Comparison of ENCODE assay signal across 8 cellular contexts in genomic region chr7:70694909-70695803, GRCh38.
DNase-seq lines count a peak whose midpoint lies in the region; TF ChIP-seq lines count a peak whose summit lies in the region.

No MANE protein-coding gene starts in this region.

- peaks cover 28% of the 10 kb centered on the region for H3K27me3 Mint-ChIP-seq in nephron (ENCODE audit: low read depth)

- no peaks in the 10 kb centered on the region for H3K9me3 Mint-ChIP-seq in nephron

- H3K27ac Mint-ChIP-seq in nephron, result peak overlapping the region; percentile 86 to 98 (median 96)

- H3K4me3 Mint-ChIP-seq in nephron, result peak overlapping the region; percentile 99 to 100 (median 99)

- H3K27ac ChIP-seq in 22Rv1 (peak overlapping the region; percentile 37; the same call in 1 of the 2 replicates), RWPE1 (no peak overlapping the region), epithelial cell of prostate (peak overlapping the region; percentile 68)

- CTCF ChIA-PET in RWPE1 (lab: Yijun Ruan, JAX), result interaction anchor here (0.7 to 1.0 kb wide), 5 partner anchors 13 to 380 kb away, joined by 3 read pairs; no protein-coding TSS in a partner anchor

- peak overlapping the region; percentile 95 for H3K4me3 ChIP-seq in GM12875 (ENCODE audit: low read depth, low read length)

- DNase-seq in RWPE1 (ENCODE audit: low spot score) (peak; percentile 13), epithelial cell of prostate (ENCODE audit: low read depth, low spot score) (no peak), amniotic stem cell (lab: John Stamatoyannopoulos, UW) (no peak), hippocampal formation (lab: John Stamatoyannopoulos, UW) (no peak), activated gamma-delta T cell (lab: John Stamatoyannopoulos, UW) (no peak)

- peaks cover 8% of the 10 kb centered on the region for H3K36me3 Mint-ChIP-seq in nephron (ENCODE audit: low read depth)

- POLR2A ChIA-PET in RWPE1 (lab: Yijun Ruan, JAX; ENCODE audit: low non-redundant PET), result no interaction called here

- TF ChIP-seq CTCF in 22Rv1 (IDR thresholded peaks at IDR 0.05) (no peak), GM12875 (IDR thresholded peaks at IDR 0.05; ENCODE audit: borderline replicate concordance, insufficient read depth, low read depth, low read length) (no peak), RWPE1 (conservative IDR thresholded peaks at IDR 0.05; ENCODE audit: low read depth) (no peak), nephron (IDR thresholded peaks at IDR 0.05; ENCODE audit: unreplicated experiment in 3 of 3) (no peak)

- H3K4me1 Mint-ChIP-seq in nephron, result peaks cover 21% of the 10 kb centered on the region
